In genomic region chr7:6128205-6128604, GRCh38 we compare ENCODE assay signal across 4 cellular contexts.
A peak's percentile ranks its signal among the peaks of the same experiment; 100 is the strongest.
TF ChIP-seq lines count a peak whose summit lies in the region.

No MANE protein-coding gene starts in this region.

TF ChIP-seq in SK-N-SH treated with all-trans-retinoic acid at 6 μM for 48 hours, 23 proteins besides CTCF, POLR2A, EP300 and RAD21:
- TF ChIP-seq TSHZ2 (CRISPR knock-in tag; IDR thresholded peaks at IDR 0.05), result no peak
- TF ChIP-seq CREB5 (CRISPR knock-in tag; IDR thresholded peaks at IDR 0.05; ENCODE audit: low read depth), result no peak

TF ChIP-seq in SK-N-SH, 30 proteins besides CTCF, POLR2A, EP300 and RAD21:
- no peak for TF ChIP-seq RXRA (IDR thresholded peaks at IDR 0.05; ENCODE audit: borderline replicate concordance, low read depth)
- TF ChIP-seq ZBTB33 (IDR thresholded peaks at IDR 0.05; ENCODE audit: borderline replicate concordance, low read depth), result no peak
- no peak for TF ChIP-seq USF1 (IDR thresholded peaks at IDR 0.05; ENCODE audit: borderline replicate concordance, low read depth)
- no peak for TF ChIP-seq PBX3 (IDR thresholded peaks at IDR 0.05)
- no peak for TF ChIP-seq NFIC (IDR thresholded peaks at IDR 0.05; ENCODE audit: borderline replicate concordance)
- no peak for TF ChIP-seq CHD2 (IDR thresholded peaks at IDR 0.05; ENCODE audit: low read length, partially characterized antibody)
- no peak for TF ChIP-seq POLR2AphosphoS5 (IDR thresholded peaks at IDR 0.05; ENCODE audit: low read depth, low read length)
- no peak for TF ChIP-seq FOXM1 (IDR thresholded peaks at IDR 0.05; ENCODE audit: low read depth)
- TF ChIP-seq MXI1 (IDR thresholded peaks at IDR 0.05; ENCODE audit: low read depth, low read length), result no peak
- no peak for TF ChIP-seq ELF1 (IDR thresholded peaks at IDR 0.05)
- TF ChIP-seq SMC3 (IDR thresholded peaks at IDR 0.05; ENCODE audit: low read depth, low read length), result no peak
- no peak for TF ChIP-seq TAF1 (IDR thresholded peaks at IDR 0.05; ENCODE audit: borderline replicate concordance, low read depth, low read length)
- TF ChIP-seq USF2 (IDR thresholded peaks at IDR 0.05; ENCODE audit: borderline replicate concordance, low read depth, low read length), result no peak

TF ChIP-seq in IMR-90, 13 proteins besides CTCF, POLR2A, EP300 and RAD21:
- TF ChIP-seq RFX5 (IDR thresholded peaks at IDR 0.05; ENCODE audit: low read depth, low read length) (no peak), BHLHE40 (IDR thresholded peaks at IDR 0.05; ENCODE audit: low read depth, low read length) (no peak), CHD1 (IDR thresholded peaks at IDR 0.05; ENCODE audit: low read depth, low read length) (no peak), MAFK (IDR thresholded peaks at IDR 0.05; ENCODE audit: low read depth, low read length) (no peak), SMC3 (IDR thresholded peaks at IDR 0.05; ENCODE audit: low read depth, low read length) (no peak), ELK1 (IDR thresholded peaks at IDR 0.05; ENCODE audit: borderline replicate concordance, low read depth, low read length) (no peak), MAZ (IDR thresholded peaks at IDR 0.05; ENCODE audit: borderline replicate concordance, low read depth, low read length) (no peak), CEBPB (IDR thresholded peaks at IDR 0.05; ENCODE audit: low read depth, low read length) (no peak), MXI1 (IDR thresholded peaks at IDR 0.05; ENCODE audit: borderline replicate concordance, low read depth, low read length) (no peak), USF2 (IDR thresholded peaks at IDR 0.05; ENCODE audit: low read depth, low read length) (no peak), FOS (IDR thresholded peaks at IDR 0.05; ENCODE audit: low read depth, low read length) (no peak), NFE2L2 (IDR thresholded peaks at IDR 0.05; ENCODE audit: low read depth, low read length) (no peak), RCOR1 (IDR thresholded peaks at IDR 0.05; ENCODE audit: insufficient replicate concordance, low read length) (no peak)
TF ChIP-seq in IMR-90: peak in this region for 0.

TF ChIP-seq in K562, 482 proteins besides CTCF, POLR2A, EP300 and RAD21:
- TF ChIP-seq ZNF316 (IDR thresholded peaks at IDR 0.05) (0 out of 2 replicates have a peak, but pooled peaks have one; percentile 0), CHD7 (IDR thresholded peaks at IDR 0.05; ENCODE audit: low read depth, low read length) (no peak)
